In genomic region chr7:151247611-151248176, GRCh38 we compare ENCODE assay signal across 1 cellular context.
TF ChIP-seq lines count a peak whose summit lies in the region.

No MANE protein-coding gene starts in this region.

TF ChIP-seq in HEK293, 187 proteins besides CTCF, POLR2A, EP300 and RAD21 (continued from another document):
- TF ChIP-seq, protein P1, sequence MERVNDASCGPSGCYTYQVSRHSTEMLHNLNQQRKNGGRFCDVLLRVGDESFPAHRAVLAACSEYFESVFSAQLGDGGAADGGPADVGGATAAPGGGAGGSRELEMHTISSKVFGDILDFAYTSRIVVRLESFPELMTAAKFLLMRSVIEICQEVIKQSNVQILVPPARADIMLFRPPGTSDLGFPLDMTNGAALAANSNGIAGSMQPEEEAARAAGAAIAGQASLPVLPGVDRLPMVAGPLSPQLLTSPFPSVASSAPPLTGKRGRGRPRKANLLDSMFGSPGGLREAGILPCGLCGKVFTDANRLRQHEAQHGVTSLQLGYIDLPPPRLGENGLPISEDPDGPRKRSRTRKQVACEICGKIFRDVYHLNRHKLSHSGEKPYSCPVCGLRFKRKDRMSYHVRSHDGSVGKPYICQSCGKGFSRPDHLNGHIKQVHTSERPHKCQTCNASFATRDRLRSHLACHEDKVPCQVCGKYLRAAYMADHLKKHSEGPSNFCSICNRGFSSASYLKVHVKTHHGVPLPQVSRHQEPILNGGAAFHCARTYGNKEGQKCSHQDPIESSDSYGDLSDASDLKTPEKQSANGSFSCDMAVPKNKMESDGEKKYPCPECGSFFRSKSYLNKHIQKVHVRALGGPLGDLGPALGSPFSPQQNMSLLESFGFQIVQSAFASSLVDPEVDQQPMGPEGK (tag by site-specific recombination; IDR thresholded peaks at IDR 0.05), result peak; percentile 46; the same call in 1 of the 2 replicates
- TF ChIP-seq ZFP69B (tag by site-specific recombination; IDR thresholded peaks at IDR 0.05) (no peak), SP7 (tag by site-specific recombination; IDR thresholded peaks at IDR 0.05) (0 out of 2 replicates have a peak, but pooled peaks have one; percentile 42), ZNF701 (tag by site-specific recombination; IDR thresholded peaks at IDR 0.05) (no peak), ZEB2 (tag by site-specific recombination; IDR thresholded peaks at IDR 0.05) (0 out of 2 replicates have a peak, but pooled peaks have one; percentile 17), ZNF24 (tag by site-specific recombination; IDR thresholded peaks at IDR 0.05) (0 out of 2 replicates have a peak, but pooled peaks have one; percentile 24), ZNF791 (tag by site-specific recombination; IDR thresholded peaks at IDR 0.05) (no peak), ZBTB17 (tag by site-specific recombination; IDR thresholded peaks at IDR 0.05) (peak; percentile 15; the same call in 1 of the 2 replicates), IKZF3 (tag by site-specific recombination; IDR thresholded peaks at IDR 0.05) (peak; percentile 13; the same call in 1 of the 2 replicates), ZBTB20 (tag by site-specific recombination; IDR thresholded peaks at IDR 0.05) (peak; percentile 83), ZNF341 (tag by site-specific recombination; IDR thresholded peaks at IDR 0.05; ENCODE audit: low read depth) (no peak), ZBTB48 (tag by site-specific recombination; IDR thresholded peaks at IDR 0.05) (peak; percentile 82), ZNF354C (tag by site-specific recombination; IDR thresholded peaks at IDR 0.05; ENCODE audit: borderline replicate concordance, low read depth) (no peak), ZNF138 (tag by site-specific recombination; IDR thresholded peaks at IDR 0.05; ENCODE audit: borderline replicate concordance) (no peak), ZNF600 (tag by site-specific recombination; IDR thresholded peaks at IDR 0.05) (peak; percentile 98)
- TF ChIP-seq, protein P2, sequence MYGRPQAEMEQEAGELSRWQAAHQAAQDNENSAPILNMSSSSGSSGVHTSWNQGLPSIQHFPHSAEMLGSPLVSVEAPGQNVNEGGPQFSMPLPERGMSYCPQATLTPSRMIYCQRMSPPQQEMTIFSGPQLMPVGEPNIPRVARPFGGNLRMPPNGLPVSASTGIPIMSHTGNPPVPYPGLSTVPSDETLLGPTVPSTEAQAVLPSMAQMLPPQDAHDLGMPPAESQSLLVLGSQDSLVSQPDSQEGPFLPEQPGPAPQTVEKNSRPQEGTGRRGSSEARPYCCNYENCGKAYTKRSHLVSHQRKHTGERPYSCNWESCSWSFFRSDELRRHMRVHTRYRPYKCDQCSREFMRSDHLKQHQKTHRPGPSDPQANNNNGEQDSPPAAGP (tag by site-specific recombination; IDR thresholded peaks at IDR 0.05), result peak; percentile 60; the same call in 1 of the 2 replicates
